Comparison of ENCODE assay signal across 11 cellular contexts in genomic region chr5:151005975-151006576, GRCh38. TPM values are rescaled to one million over a fixed set of nuclear protein-coding genes. Genes with fewer than 3 reads are reported as not detected.
A peak's percentile ranks its signal among the peaks of the same experiment; 100 is the strongest.
DNase-seq lines count a peak whose midpoint lies in the region; ATAC-seq and TF ChIP-seq lines count a peak whose summit lies in the region.
"Had no signal": no experiment of that assay in that cellular context is flagged by ENCODE, and none has a peak within 500 bp of the region (broad histone marks: within the 10 kb centered on the region; RNA-seq: fewer than 3 reads in every experiment).

No MANE protein-coding gene starts in this region.

- no peaks in the 10 kb centered on the region for H3K79me2 ChIP-seq in parathyroid adenoma

- H3K27ac ChIP-seq in gastroesophageal sphincter: peak overlapping the region; percentile 83 to 100 (median 94)
- peak overlapping the region; percentile 69 for H3K27ac ChIP-seq in parathyroid adenoma
- H3K27ac ChIP-seq: C4-2B had no signal

- no peak for TF ChIP-seq POLR2A in gastroesophageal sphincter (IDR thresholded peaks at IDR 0.05)

- H3K4me1 ChIP-seq in gastroesophageal sphincter (peaks cover 19 to 61% (median 33%) of the 10 kb centered on the region in 3 donors), parathyroid adenoma (peaks cover 4% of the 10 kb centered on the region)

- no peaks in the 10 kb centered on the region for H3K9me3 ChIP-seq in gastroesophageal sphincter
- H3K9me3 ChIP-seq in parathyroid adenoma (ENCODE audit: control insufficient read depth, low read length): no peaks in the 10 kb centered on the region

- H3K36me3 ChIP-seq in gastroesophageal sphincter (no peaks in the 10 kb centered on the region), parathyroid adenoma (ENCODE audit: control insufficient read depth, insufficient read depth, low read length) (no peaks in the 10 kb centered on the region)

- TF ChIP-seq EP300 in gastroesophageal sphincter (IDR thresholded peaks at IDR 0.05): no peak

- TF ChIP-seq CTCF in gastroesophageal sphincter (IDR thresholded peaks at IDR 0.05) (no peak), parathyroid adenoma (IDR thresholded peaks at IDR 0.05) (no peak)

- H3K4me2 ChIP-seq in parathyroid adenoma (ENCODE audit: low read length): no peak overlapping the region

- H3K4me3 ChIP-seq in gastroesophageal sphincter (peak overlapping the region in 1 of 2 donors; percentile 30), parathyroid adenoma (ENCODE audit: low read depth, low read length) (no peak overlapping the region)

- peak; percentile 69 for DNase-seq in AG08396 (ENCODE audit: low spot score)
- peak; percentile 23 for DNase-seq in MV-4-11 (lab: John Stamatoyannopoulos, UW)
- no peak for DNase-seq in HPDE6-E6E7 (ENCODE audit: extremely low spot score)
- no peak for DNase-seq in SW 1271 (lab: John Stamatoyannopoulos, UW)
- DNase-seq: cerebellar nuclear complex, NCI-H1105 had no signal

- H3K9ac ChIP-seq in parathyroid adenoma: no peak overlapping the region

- H3K27me3 ChIP-seq in gastroesophageal sphincter (no peaks in the 10 kb centered on the region), parathyroid adenoma (ENCODE audit: control insufficient read depth, insufficient read depth, low read length) (no peaks in the 10 kb centered on the region)

- ATAC-seq in gastroesophageal sphincter (peak; percentile 90), HG03354 (IDR thresholded peaks at IDR 0.05; ENCODE audit: poor library complexity, severe bottlenecking, unreplicated experiment) (no peak), HG03095 (IDR thresholded peaks at IDR 0.05; ENCODE audit: unreplicated experiment) (no peak)

- WGBS in gastroesophageal sphincter (ENCODE audit: low coverage in 1 of 2), 2 donors: 0 to 8% methylated on average over 1 to 5 of the region's 7 CpGs

- no peak overlapping the region for H2AFZ ChIP-seq in parathyroid adenoma

RNA-seq across cellular contexts. Expression of gene GPX3, which starts 14.3 kb away (rescaled TPM):
- total RNA-seq in gastroesophageal sphincter: 1,000 to 10,000 TPM in 3 of 4 donors, 100 to 1,000 TPM in 1; 690 to 3,141 (median 1,517) TPM

Comparison
In these comparisons a context has a peak if more than half of its experiments do, and no peak if none do; other contexts are left out.
1. DNase-seq: peak in AG08396 (single experiment) and MV-4-11 (single experiment); none in HPDE6-E6E7 (single experiment) and SW 1271 (0 of 2).